ENCODE assay signal across 2 cellular contexts in genomic region chrX:68431836-68432235, GRCh38.
TF ChIP-seq lines count a peak whose summit lies in the region.

No MANE protein-coding gene starts in this region.

TF ChIP-seq in HepG2, 621 proteins besides CTCF, POLR2A, EP300 and RAD21:
- TF ChIP-seq SAFB2 (CRISPR knock-in tag; IDR thresholded peaks at IDR 0.05; ENCODE audit: borderline replicate concordance, low read depth) (no peak), ELF4 (CRISPR knock-in tag; IDR thresholded peaks at IDR 0.05; ENCODE audit: borderline replicate concordance) (no peak), SOX13 (IDR thresholded peaks at IDR 0.05) (no peak), SOX13 (CRISPR knock-in tag; conservative IDR thresholded peaks at IDR 0.05 in 1 of 2, IDR thresholded peaks at IDR 0.05 in 1 of 2) (no peak), CBFB (CRISPR knock-in tag; IDR thresholded peaks at IDR 0.05) (no peak), ZBTB49 (CRISPR knock-in tag; IDR thresholded peaks at IDR 0.05; ENCODE audit: borderline replicate concordance) (no peak), CHD2 (IDR thresholded peaks at IDR 0.05; ENCODE audit: low read depth, low read length) (no peak), NFE2L1 (CRISPR knock-in tag; IDR thresholded peaks at IDR 0.05; ENCODE audit: borderline replicate concordance) (no peak), ZNF562 (CRISPR knock-in tag; IDR thresholded peaks at IDR 0.05; ENCODE audit: borderline replicate concordance) (no peak), ARNT (IDR thresholded peaks at IDR 0.05) (no peak), ZNF318 (CRISPR knock-in tag; IDR thresholded peaks at IDR 0.05) (no peak), TCF12 (IDR thresholded peaks at IDR 0.05) (no peak), TCF12 (CRISPR knock-in tag; IDR thresholded peaks at IDR 0.05) (no peak)

TF ChIP-seq in K562, 482 proteins besides CTCF, POLR2A, EP300 and RAD21:
- TF ChIP-seq YBX1 (IDR thresholded peaks at IDR 0.05), result no peak
- no peak for TF ChIP-seq ZNF232 (CRISPR knock-in tag; IDR thresholded peaks at IDR 0.05)
- no peak for TF ChIP-seq HEY1 (CRISPR knock-in tag; IDR thresholded peaks at IDR 0.05; ENCODE audit: borderline replicate concordance)
- no peak for TF ChIP-seq ZFP36 (IDR thresholded peaks at IDR 0.05; ENCODE audit: low read depth, low read length, partially characterized antibody)
- TF ChIP-seq MITF (IDR thresholded peaks at IDR 0.05), result no peak
- TF ChIP-seq ZKSCAN1 (IDR thresholded peaks at IDR 0.05; ENCODE audit: low read depth, low read length), result no peak
- TF ChIP-seq CEBPB (tag; IDR thresholded peaks at IDR 0.05), result no peak
- TF ChIP-seq ATF7 (IDR thresholded peaks at IDR 0.05), result no peak
- TF ChIP-seq ZNF12 (CRISPR knock-in tag; IDR thresholded peaks at IDR 0.05), result no peak
- no peak for TF ChIP-seq ZNF407 (IDR thresholded peaks at IDR 0.05; ENCODE audit: low read depth)
- TF ChIP-seq RNF219 (CRISPR knock-in tag; IDR thresholded peaks at IDR 0.05), result no peak
- no peak for TF ChIP-seq FOS (IDR thresholded peaks at IDR 0.05; ENCODE audit: extremely low read depth, insufficient read length)
- no peak for TF ChIP-seq ZNF253 (CRISPR knock-in tag; conservative IDR thresholded peaks at IDR 0.05)
